23 cellular contexts compared by ENCODE assay signal in genomic region chr2:140356697-140357096, GRCh38.
"Had no signal": no experiment of that assay in that cellular context is flagged by ENCODE, and none has a peak within 500 bp of the region (broad histone marks: within the 10 kb centered on the region; RNA-seq: fewer than 3 reads in every experiment).

No MANE protein-coding gene starts in this region.

- H3K4me2 ChIP-seq: hepatocyte had no signal

- FAIRE-seq: colon, frontal cortex, islet of Langerhans, keratinocyte had no signal

- H3K27ac Mint-ChIP-seq: mesothelial cell of epicardium, naive B cell had no signal

- H3K4me1 ChIP-seq: esophagus muscularis mucosa, foreskin keratinocyte, gastroesophageal sphincter, heart left ventricle, left lung, lower lobe of right lung had no signal

- H3K27me3 Mint-ChIP-seq: naive B cell had no signal

- H3K4me3 Mint-ChIP-seq: mesothelial cell of epicardium, naive B cell had no signal

- H3K4me3 ChIP-seq: coronary artery, dorsolateral prefrontal cortex, esophagus muscularis mucosa, gastroesophageal sphincter, heart left ventricle, hepatocyte, left lung, lower lobe of right lung, mucosa of descending colon had no signal

- H3K27ac ChIP-seq: coronary artery, dorsolateral prefrontal cortex, esophagus muscularis mucosa, foreskin keratinocyte, gastroesophageal sphincter, heart left ventricle, hepatocyte, left lung, lower lobe of right lung had no signal

- H3K79me2 ChIP-seq: hepatocyte had no signal

- H3K9me3 Mint-ChIP-seq: naive B cell had no signal

- ATAC-seq: foreskin keratinocyte, gastroesophageal sphincter, heart left ventricle, left cardiac atrium, left lung, left ventricle myocardium superior, lower lobe of right lung, mucosa of descending colon had no signal

- H3K36me3 Mint-ChIP-seq: mesothelial cell of epicardium, naive B cell had no signal

- H3K4me1 Mint-ChIP-seq: naive B cell had no signal

- H3K27me3 ChIP-seq: dorsolateral prefrontal cortex, esophagus muscularis mucosa, foreskin keratinocyte, gastroesophageal sphincter, heart left ventricle, hepatocyte, left lung had no signal

- H2AFZ ChIP-seq: hepatocyte had no signal

- H3K9me3 ChIP-seq: esophagus muscularis mucosa, gastroesophageal sphincter, heart left ventricle, left lung, lower lobe of right lung, mucosa of descending colon had no signal

- H3K36me3 ChIP-seq: esophagus muscularis mucosa, gastroesophageal sphincter, heart left ventricle, left lung, lower lobe of right lung had no signal

- DNase-seq: dermis blood vessel endothelial cell; dorsolateral prefrontal cortex; effector CD4-positive, alpha-beta T cell; effector memory CD4-positive, alpha-beta T cell; foreskin keratinocyte; heart left ventricle; hypothalamus; left cardiac atrium; left lung; left ventricle myocardium superior; lower lobe of right lung; mesenchymal stem cell; mucosa of descending colon; naive B cell had no signal
